Comparison of ENCODE assay signal across 1 cellular context in the genomic region with DNA sequence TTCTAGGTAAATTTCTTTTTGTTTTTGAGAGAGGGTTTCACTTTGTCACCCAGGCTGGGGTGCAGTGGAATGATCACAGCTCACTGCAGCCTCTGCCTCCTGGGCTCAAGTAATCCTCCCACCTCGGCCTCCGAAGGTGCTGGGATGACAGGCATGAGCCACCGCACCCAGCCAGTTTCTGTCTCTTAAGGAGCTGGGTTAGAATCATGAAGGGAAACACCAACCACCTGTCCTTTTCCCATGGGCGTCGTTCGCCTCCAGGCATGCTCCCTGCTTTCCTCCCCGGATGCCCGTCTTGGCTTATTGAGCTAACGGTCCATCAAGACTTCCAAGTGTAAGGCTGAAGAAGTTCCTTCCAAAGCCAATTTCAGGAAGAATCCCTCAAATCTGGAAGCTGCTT.
TF ChIP-seq lines count a peak whose summit lies in the region.

No MANE protein-coding gene starts in this region.

TF ChIP-seq in H1, 55 proteins besides CTCF, POLR2A, EP300 and RAD21:
- TF ChIP-seq EZH2 (IDR thresholded peaks at IDR 0.05; ENCODE audit: low read depth, low read length, severe bottlenecking): no peak
- no peak for TF ChIP-seq POU5F1 (IDR thresholded peaks at IDR 0.05; ENCODE audit: low read depth, low read length)
- no peak for TF ChIP-seq SAP30 (IDR thresholded peaks at IDR 0.05; ENCODE audit: insufficient read depth, insufficient replicate concordance, low read length)
- TF ChIP-seq YY1 (IDR thresholded peaks at IDR 0.05; ENCODE audit: low read depth, low read length): no peak
- TF ChIP-seq GABPA (IDR thresholded peaks at IDR 0.05; ENCODE audit: borderline replicate concordance, insufficient read depth, low read length): no peak
- no peak for TF ChIP-seq RBBP5 (IDR thresholded peaks at IDR 0.05; ENCODE audit: borderline replicate concordance, low read depth, low read length)
- TF ChIP-seq HDAC6 (IDR thresholded peaks at IDR 0.05; ENCODE audit: low read depth, low read length): no peak
- TF ChIP-seq SP1 (IDR thresholded peaks at IDR 0.05; ENCODE audit: low read depth, low read length): no peak
- TF ChIP-seq, protein P1, sequence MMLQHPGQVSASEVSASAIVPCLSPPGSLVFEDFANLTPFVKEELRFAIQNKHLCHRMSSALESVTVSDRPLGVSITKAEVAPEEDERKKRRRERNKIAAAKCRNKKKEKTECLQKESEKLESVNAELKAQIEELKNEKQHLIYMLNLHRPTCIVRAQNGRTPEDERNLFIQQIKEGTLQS (IDR thresholded peaks at IDR 0.05; ENCODE audit: insufficient read depth, low read depth, low read length): no peak
- TF ChIP-seq NANOG (IDR thresholded peaks at IDR 0.05; ENCODE audit: insufficient read depth, low read depth, low read length, poor library complexity, severe bottlenecking): no peak
